Comparison of ENCODE assay signal across 1 cellular context in the genomic region with DNA sequence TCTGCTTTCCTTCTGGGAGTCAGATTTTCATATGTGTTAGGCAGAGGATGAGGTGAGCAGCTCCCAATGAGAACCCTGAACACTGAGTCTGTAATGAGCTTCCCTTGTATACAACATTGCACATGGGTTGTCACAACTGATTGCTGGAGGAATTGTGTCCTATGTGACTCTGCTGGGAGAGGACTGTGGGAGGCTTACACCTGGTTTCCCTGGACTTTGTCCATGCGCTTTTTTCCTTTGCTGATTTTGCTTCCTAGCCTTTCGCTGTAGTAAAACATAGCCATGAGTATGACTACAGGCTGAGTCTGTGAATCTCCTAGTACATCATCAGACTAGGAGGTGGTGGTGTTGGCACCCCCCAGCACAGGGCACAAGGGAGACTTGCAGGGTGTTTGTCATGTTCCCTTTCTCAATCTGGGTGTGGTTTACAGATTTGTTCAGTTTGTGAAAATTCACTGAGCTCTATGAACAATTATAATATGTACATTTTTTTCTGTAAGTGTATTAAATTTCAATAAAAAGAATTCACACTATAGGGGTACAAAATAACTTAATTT.
TF ChIP-seq lines count a peak whose summit lies in the region.

No MANE protein-coding gene starts in this region.

TF ChIP-seq in WTC11, 78 proteins besides CTCF, POLR2A, EP300 and RAD21 (continued from another document):
- TF ChIP-seq, protein P1, sequence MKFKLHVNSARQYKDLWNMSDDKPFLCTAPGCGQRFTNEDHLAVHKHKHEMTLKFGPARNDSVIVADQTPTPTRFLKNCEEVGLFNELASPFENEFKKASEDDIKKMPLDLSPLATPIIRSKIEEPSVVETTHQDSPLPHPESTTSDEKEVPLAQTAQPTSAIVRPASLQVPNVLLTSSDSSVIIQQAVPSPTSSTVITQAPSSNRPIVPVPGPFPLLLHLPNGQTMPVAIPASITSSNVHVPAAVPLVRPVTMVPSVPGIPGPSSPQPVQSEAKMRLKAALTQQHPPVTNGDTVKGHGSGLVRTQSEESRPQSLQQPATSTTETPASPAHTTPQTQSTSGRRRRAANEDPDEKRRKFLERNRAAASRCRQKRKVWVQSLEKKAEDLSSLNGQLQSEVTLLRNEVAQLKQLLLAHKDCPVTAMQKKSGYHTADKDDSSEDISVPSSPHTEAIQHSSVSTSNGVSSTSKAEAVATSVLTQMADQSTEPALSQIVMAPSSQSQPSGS (CRISPR knock-in tag; IDR thresholded peaks at IDR 0.05; ENCODE audit: borderline replicate concordance, low read depth), result no peak
- no peak for TF ChIP-seq ZNF219 (CRISPR knock-in tag; IDR thresholded peaks at IDR 0.05; ENCODE audit: borderline replicate concordance)
